ENCODE assay signal across 9 cellular contexts in the genomic region with DNA sequence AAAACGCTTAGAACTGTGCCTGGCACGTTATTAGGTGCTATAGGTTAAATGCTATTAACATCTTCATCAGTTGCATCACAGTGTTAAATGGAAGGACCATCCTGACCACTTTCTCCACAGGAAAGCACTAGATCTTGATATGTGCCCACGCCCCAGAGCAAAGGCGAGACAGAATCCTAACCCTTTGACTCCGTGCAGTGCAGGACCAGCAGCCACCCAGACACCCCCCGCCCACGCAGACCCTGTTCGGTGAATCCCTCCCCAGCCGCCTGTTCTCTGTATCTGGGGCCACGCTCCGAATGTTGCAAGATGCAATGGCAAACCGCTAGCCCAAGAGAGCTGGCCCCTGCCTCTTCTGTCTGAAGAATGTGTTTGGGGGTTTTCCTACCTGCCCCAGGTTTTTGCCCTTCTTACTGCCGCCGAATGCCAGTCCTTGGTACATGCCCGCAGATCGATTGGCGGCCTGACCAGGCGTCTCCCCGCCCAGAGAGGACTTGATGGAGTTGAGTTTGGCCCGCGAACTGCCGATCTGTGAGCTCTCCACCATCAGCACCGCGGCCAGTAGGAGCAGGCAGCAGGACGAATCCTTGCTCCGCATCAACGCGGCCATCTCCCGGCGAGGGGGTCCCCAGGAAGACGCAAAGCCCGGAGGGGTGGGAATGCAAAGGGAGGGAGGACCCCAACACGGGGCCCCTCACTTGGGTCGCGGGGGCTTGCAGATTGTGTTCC. TPM values are rescaled to one million over a fixed set of nuclear protein-coding genes. Genes with fewer than 3 reads are reported as not detected.
A peak's percentile ranks its signal among the peaks of the same experiment; 100 is the strongest.
DNase-seq lines count a peak whose midpoint lies in the region; ATAC-seq and TF ChIP-seq lines count a peak whose summit lies in the region.
"Had no signal": no experiment of that assay in that cellular context is flagged by ENCODE, and none has a peak within 500 bp of the region (broad histone marks: within the 10 kb centered on the region; RNA-seq: fewer than 3 reads in every experiment).

No MANE protein-coding gene starts in this region.

- CTCF ChIA-PET in activated CD4-positive, alpha-beta T cell treated with anti-CD3 and anti-CD28 coated beads for 36 hours (lab: Charles Lee), result no interaction called here

- H3K4me1 ChIP-seq in stomach smooth muscle (ENCODE audit: control insufficient read depth, insufficient read depth, low read length), result peaks cover 16% of the 10 kb centered on the region

- no peaks in the 10 kb centered on the region for H3K9me3 ChIP-seq in stomach smooth muscle (ENCODE audit: control insufficient read depth in 2 of 2, low read length in 2 of 2)

- H3K27ac Mint-ChIP-seq in activated CD4-positive, alpha-beta T cell treated with anti-CD3 and anti-CD28 coated beads for 36 hours, result no peak overlapping the region

- H3K9me3 Mint-ChIP-seq in activated CD4-positive, alpha-beta T cell treated with anti-CD3 and anti-CD28 coated beads for 36 hours (ENCODE audit: low read depth), result no peaks in the 10 kb centered on the region

- peak overlapping the region; percentile 19 for H3K4me3 Mint-ChIP-seq in activated CD4-positive, alpha-beta T cell treated with anti-CD3 and anti-CD28 coated beads for 36 hours

- peaks cover 36 to 46% of the 10 kb centered on the region in 2 donors for H3K27me3 ChIP-seq in stomach smooth muscle (ENCODE audit: control insufficient read depth in 1 of 2, insufficient read depth in 2 of 2, low read length in 2 of 2)

- H3K4me3 ChIP-seq in astrocyte of the spinal cord (ENCODE audit: low read depth, low read length), result peak overlapping the region; percentile 43
- peak overlapping the region; percentile 71 to 76 for H3K4me3 ChIP-seq in stomach smooth muscle (ENCODE audit: low read length in 2 of 2)

- in situ Hi-C loops in astrocyte of the spinal cord (cut with HindIII; ENCODE audit: low sequenced_read_pairs), result no loop called here

- peaks cover 54% of the 10 kb centered on the region for H3K27me3 Mint-ChIP-seq in activated CD4-positive, alpha-beta T cell treated with anti-CD3 and anti-CD28 coated beads for 36 hours

- no peaks in the 10 kb centered on the region for H3K36me3 Mint-ChIP-seq in activated CD4-positive, alpha-beta T cell treated with anti-CD3 and anti-CD28 coated beads for 36 hours (ENCODE audit: low read depth)

- peaks cover 24% of the 10 kb centered on the region for H3K4me1 Mint-ChIP-seq in activated CD4-positive, alpha-beta T cell treated with anti-CD3 and anti-CD28 coated beads for 36 hours

- H3K36me3 ChIP-seq in stomach smooth muscle (ENCODE audit: control insufficient read depth in 2 of 2, insufficient read depth in 2 of 2, low read length in 2 of 2), result no peaks in the 10 kb centered on the region

- peak; percentile 22 for DNase-seq in activated CD4-positive, alpha-beta T cell treated with anti-CD3 and anti-CD28 coated beads for 36 hours
- no peak for DNase-seq in activated CD4-positive, alpha-beta T cell treated with anti-CD3 and anti-CD28 coated beads, Interleukin-2, amount 50 U/mL, for 4 hours
- DNase-seq in astrocyte of the spinal cord (ENCODE audit: low read depth, low spot score), result peak; percentile 45
- DNase-seq in islet precursor cell, result peak; percentile 60
- no peak for DNase-seq in NAMALWA (ENCODE audit: low spot score)
- DNase-seq in stimulated activated CD4-positive, alpha-beta T cell treated with anti-CD3 and anti-CD28 coated beads, Interleukin-4, amount 100 ng/mL, for 1 hour, result no peak
- DNase-seq: DND-41 had no signal

- intact Hi-C loops in activated CD4-positive, alpha-beta T cell treated with anti-CD3 and anti-CD28 coated beads for 36 hours (cut with DNase I, micrococcal nuclease), result loop anchor here in 1 of 2 experiments (5.0 kb wide), 2 partner anchors 147 to 702 kb away; no protein-coding TSS in a partner anchor

- H3K27ac ChIP-seq in stomach smooth muscle (ENCODE audit: low read length), result no peak overlapping the region

- no peak for TF ChIP-seq CTCF in astrocyte of the spinal cord (IDR thresholded peaks at IDR 0.05; ENCODE audit: low read depth, low read length)

- ATAC-seq in activated CD4-positive, alpha-beta T cell treated with anti-CD3 and anti-CD28 coated beads for 36 hours, result no peak
- ATAC-seq in GM18519 (IDR thresholded peaks at IDR 0.05; ENCODE audit: low FRiP score, unreplicated experiment), result no peak

- POLR2A ChIA-PET in activated CD4-positive, alpha-beta T cell treated with anti-CD3 and anti-CD28 coated beads for 36 hours (lab: Charles Lee), result no interaction called here

- H3K9ac ChIP-seq in stomach smooth muscle (ENCODE audit: low read length in 2 of 2), result no peak overlapping the region

RNA-seq across cellular contexts. Expression of a gene that starts 1.0 kb away (rescaled TPM):
- not detected for total RNA-seq in activated CD4-positive, alpha-beta T cell treated with anti-CD3 and anti-CD28 coated beads for 36 hours

Comparison
In these comparisons a context has a peak if more than half of its experiments do, and no peak if none do; other contexts are left out.
1. DNase-seq: peak in activated CD4-positive, alpha-beta T cell treated with anti-CD3 and anti-CD28 coated beads for 36 hours (single experiment), astrocyte of the spinal cord (single experiment) and islet precursor cell (single experiment); none in activated CD4-positive, alpha-beta T cell treated with anti-CD3 and anti-CD28 coated beads, Interleukin-2, amount 50 U/mL, for 4 hours (0 of 2), NAMALWA (single experiment) and stimulated activated CD4-positive, alpha-beta T cell treated with anti-CD3 and anti-CD28 coated beads, Interleukin-4, amount 100 ng/mL, for 1 hour (single experiment).